Comparison of ENCODE assay signal across 37 cellular contexts in the genomic region with DNA sequence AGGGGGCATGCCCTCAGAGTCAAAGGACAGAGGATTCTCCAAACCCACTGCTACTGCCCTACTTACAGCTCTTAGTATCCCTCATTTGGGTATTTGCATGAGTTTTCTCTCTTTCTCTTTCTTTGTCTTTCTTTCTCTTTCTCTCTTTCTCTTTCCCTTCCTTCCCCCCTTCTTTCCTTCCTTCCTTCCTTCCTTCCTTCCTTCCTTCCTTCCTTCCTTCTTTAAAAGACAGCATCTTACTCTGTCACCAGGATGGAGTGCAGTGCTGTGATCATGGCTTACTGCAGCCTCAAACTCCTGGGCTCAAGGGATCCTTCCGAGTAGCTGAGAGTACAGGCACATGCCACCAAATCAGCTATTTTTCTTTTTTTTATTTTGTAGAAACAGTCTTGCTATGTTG. TPM values are rescaled to one million over a fixed set of nuclear protein-coding genes. Genes with fewer than 3 reads are reported as not detected.
"Had no signal": no experiment of that assay in that cellular context is flagged by ENCODE, and none has a peak within 500 bp of the region (broad histone marks: within the 10 kb centered on the region; RNA-seq: fewer than 3 reads in every experiment).

No MANE protein-coding gene starts in this region.

- H3K4me3 Mint-ChIP-seq: activated CD4-positive, alpha-beta T cell treated with anti-CD3 and anti-CD28 coated beads, Interleukin-2, amount 10 ng/mL, durations not matched to agents 24 days and 14 days; activated CD8-positive, alpha-beta T cell treated with anti-CD3 and anti-CD28 coated beads, Interleukin-2, amount 10 ng/mL, durations not matched to agents 7 days and 5 days; activated naive CD4-positive, alpha-beta T cell treated with anti-CD3 and anti-CD28 coated beads for 36 hours; activated T-cell treated with anti-CD3 and anti-CD28 coated beads, Interleukin-2, amount 50 U/mL, for 4 hours; activated T-helper 1 cell treated with anti-CD3 and anti-CD28 coated beads, Interleukin-12 subunit alpha, Interleukin-12 subunit beta, Interleukin-2, Interleukin-4 antibody, amounts not matched to agents 30 ng/mL and 10 ng/mL and 1 ng/mL, durations not matched to agents 14 hours and 24 hours and 36 hours; central memory CD8-positive, alpha-beta T cell had no signal

- H3K4me1 ChIP-seq: ascending aorta, Peyer's patch had no signal

- H3K9me3 ChIP-seq: ascending aorta, Peyer's patch had no signal

- H3K9me3 Mint-ChIP-seq: activated naive CD4-positive, alpha-beta T cell treated with anti-CD3 and anti-CD28 coated beads for 36 hours; activated T-cell treated with anti-CD3 and anti-CD28 coated beads, Interleukin-2, amount 50 U/mL, for 4 hours; activated T-helper 1 cell treated with anti-CD3 and anti-CD28 coated beads, Interleukin-12 subunit alpha, Interleukin-12 subunit beta, Interleukin-2, Interleukin-4 antibody, amounts not matched to agents 30 ng/mL and 10 ng/mL and 1 ng/mL, durations not matched to agents 14 hours and 24 hours and 36 hours; central memory CD8-positive, alpha-beta T cell had no signal

- H3K4me3 ChIP-seq: ascending aorta, cardiac muscle cell, Peyer's patch had no signal

- H3K27me3 ChIP-seq: ascending aorta, cardiac muscle cell, Peyer's patch had no signal

- H3K36me3 Mint-ChIP-seq: activated naive CD4-positive, alpha-beta T cell treated with anti-CD3 and anti-CD28 coated beads, Interleukin-2, amount 50 U/mL, for 72 hours had no signal

- DNase-seq: activated CD4-positive, alpha-beta T cell treated with anti-CD3 and anti-CD28 coated beads, Interleukin-2, amount 10 ng/mL, durations not matched to agents 24 days and 14 days; activated CD4-positive, alpha-beta T cell treated with anti-CD3 and anti-CD28 coated beads, Interleukin-2, amount 50 U/mL, for 4 hours; activated CD8-positive, alpha-beta T cell treated with anti-CD3 and anti-CD28 coated beads, Interleukin-2, amount 10 ng/mL, durations not matched to agents 7 days and 5 days; activated gamma-delta T cell treated with Interleukin-2 at 50 U/mL for 16 hours; activated naive CD4-positive, alpha-beta T cell treated with anti-CD3 and anti-CD28 coated beads for 36 hours; activated T-cell treated with anti-CD3 and anti-CD28 coated beads for 4 hours; activated T-cell treated with anti-CD3 and anti-CD28 coated beads, Interleukin-2, amount 50 U/mL, for 4 hours; amygdala; Karpas-422; KBM-7; NCI-H1048; NCI-H1105 treated with DMSO at 0.1 percent for 48 hours; NCI-H1436; NCI-H1694; NCI-H1930; NCI-H2081 treated with DMSO at 0.1 percent for 48 hours; NCI-H226; NCI-H446 treated with DMSO at 0.1 percent for 48 hours; NCI-H524; NCI-H69; NCI-H82; Peyer's patch; SIG-M5; SW 1271; T-helper 1 cell; T-helper 2 cell; T-helper 9 cell; WERI-Rb-1 had no signal

- H3K36me3 ChIP-seq: ascending aorta, cardiac muscle cell, Peyer's patch, WERI-Rb-1 had no signal

- H3K4me1 Mint-ChIP-seq: central memory CD8-positive, alpha-beta T cell had no signal

- ATAC-seq: activated CD8-positive, alpha-beta T cell treated with anti-CD3 and anti-CD28 coated beads, Interleukin-2, amount 10 ng/mL, durations not matched to agents 7 days and 5 days; activated naive CD4-positive, alpha-beta T cell treated with anti-CD3 and anti-CD28 coated beads, Interleukin-2, amount 50 U/mL, for 72 hours; activated T-cell treated with anti-CD3 and anti-CD28 coated beads, Interleukin-2, amount 50 U/mL, for 4 hours; Right ventricle myocardium inferior had no signal

- H3K27ac Mint-ChIP-seq: activated CD4-positive, alpha-beta T cell treated with anti-CD3 and anti-CD28 coated beads, Interleukin-2, amount 10 ng/mL, durations not matched to agents 24 days and 14 days; activated CD8-positive, alpha-beta T cell treated with anti-CD3 and anti-CD28 coated beads, Interleukin-2, amount 10 ng/mL, durations not matched to agents 7 days and 5 days; activated naive CD4-positive, alpha-beta T cell treated with anti-CD3 and anti-CD28 coated beads for 36 hours; activated naive CD4-positive, alpha-beta T cell treated with anti-CD3 and anti-CD28 coated beads, Interleukin-2, amount 50 U/mL, for 72 hours; activated T-helper 1 cell treated with anti-CD3 and anti-CD28 coated beads, Interleukin-12 subunit alpha, Interleukin-12 subunit beta, Interleukin-2, Interleukin-4 antibody, amounts not matched to agents 30 ng/mL and 10 ng/mL and 1 ng/mL, durations not matched to agents 14 hours and 24 hours and 36 hours had no signal

- H3K27me3 Mint-ChIP-seq: central memory CD8-positive, alpha-beta T cell had no signal

- H3K27ac ChIP-seq: ascending aorta, cardiac muscle cell, Peyer's patch, RWPE1, WERI-Rb-1 had no signal

RNA-seq across cellular contexts. Expression of a gene that starts 14.0 kb away (rescaled TPM):
- total RNA-seq: activated CD4-positive, alpha-beta T cell treated with anti-CD3 and anti-CD28 coated beads, Interleukin-2, amount 10 ng/mL, durations not matched to agents 24 days and 14 days; activated CD8-positive, alpha-beta T cell treated with anti-CD3 and anti-CD28 coated beads, Interleukin-2, amount 10 ng/mL, durations not matched to agents 7 days and 5 days; activated naive CD4-positive, alpha-beta T cell treated with anti-CD3 and anti-CD28 coated beads for 36 hours; activated naive CD4-positive, alpha-beta T cell treated with anti-CD3 and anti-CD28 coated beads, Interleukin-2, amount 50 U/mL, for 72 hours; activated T-helper 1 cell treated with anti-CD3 and anti-CD28 coated beads, Interleukin-12 subunit alpha, Interleukin-12 subunit beta, Interleukin-2, Interleukin-4 antibody, amounts not matched to agents 30 ng/mL and 10 ng/mL and 1 ng/mL, durations not matched to agents 14 hours and 24 hours and 36 hours; ascending aorta; cardiac muscle cell; MCF 10A; Right ventricle myocardium inferior; SK-MEL-5 had no signal
- polyA plus RNA-seq: cardiac muscle cell had no signal
